9 cellular contexts compared by ENCODE assay signal in genomic region chr13:110126391-110126961, GRCh38.
DNase-seq lines count a peak whose midpoint lies in the region; ATAC-seq, FAIRE-seq and TF ChIP-seq lines count a peak whose summit lies in the region.
"Had no signal": no experiment of that assay in that cellular context is flagged by ENCODE, and none has a peak within 500 bp of the region (broad histone marks: within the 10 kb centered on the region; RNA-seq: fewer than 3 reads in every experiment).

No MANE protein-coding gene starts in this region.

- peak; percentile 81 for ATAC-seq in body of pancreas
- no peak for ATAC-seq in natural killer cell treated with Interleukin-12 subunit alpha and Interleukin-12 subunit beta and Interleukin-15 and Interleukin-18, amount 100 ng/mL, for 72 hours
- no peak for ATAC-seq in HG03378 (IDR thresholded peaks at IDR 0.05; ENCODE audit: unreplicated experiment)

- H3K27ac ChIP-seq in HUES6 (ENCODE audit: low read depth, low read length) (peak overlapping the region; percentile 70; the same call in 1 of the 2 replicates), body of pancreas (peak overlapping the region in 3 of 4 donors; percentile 43 to 71 (median 68)), keratinocyte (ENCODE audit: control insufficient read depth, insufficient read depth, low read length) (peak overlapping the region; percentile 82)

- H3K4me1 ChIP-seq in HUES6 (ENCODE audit: control insufficient read depth, insufficient read depth, low read length) (peaks cover 42% of the 10 kb centered on the region), body of pancreas (no peaks in the 10 kb centered on the region), keratinocyte (ENCODE audit: control insufficient read depth, extremely low read depth, insufficient read depth, low read length) (peaks cover 41% of the 10 kb centered on the region)

- no peaks in the 10 kb centered on the region for H3K9me1 ChIP-seq in keratinocyte (ENCODE audit: control insufficient read depth, extremely low read depth, insufficient read depth, low read length)

- no peaks in the 10 kb centered on the region for H4K20me1 ChIP-seq in keratinocyte (ENCODE audit: control insufficient read depth, extremely low read depth, insufficient read depth, low read length)

- no peaks in the 10 kb centered on the region for H3K79me2 ChIP-seq in keratinocyte (ENCODE audit: control insufficient read depth, insufficient read depth, low read length)

- no peak for TF ChIP-seq CTCF in body of pancreas (IDR thresholded peaks at IDR 0.05)
- no peak for TF ChIP-seq CTCF in keratinocyte (optimal IDR thresholded peaks at IDR 0.05 in 1 of 3, IDR thresholded peaks at IDR 0.05 in 1 of 3, conservative IDR thresholded peaks at IDR 0.05 in 1 of 3; ENCODE audit: extremely low read depth in 1 of 3, insufficient read depth in 2 of 3, low read length in 3 of 3)

- H3K36me3 Mint-ChIP-seq in natural killer cell treated with Interleukin-12 subunit alpha and Interleukin-12 subunit beta and Interleukin-15 and Interleukin-18, amount 100 ng/mL, for 72 hours: no peaks in the 10 kb centered on the region

- H3K4me2 ChIP-seq in keratinocyte (ENCODE audit: control insufficient read depth, extremely low read depth, insufficient read depth, low read depth, low read length): peak overlapping the region; percentile 74

- no peak for TF ChIP-seq POLR2A in body of pancreas (IDR thresholded peaks at IDR 0.05)

- no peaks in the 10 kb centered on the region for H3K9me3 Mint-ChIP-seq in natural killer cell treated with Interleukin-12 subunit alpha and Interleukin-12 subunit beta and Interleukin-15 and Interleukin-18, amount 100 ng/mL, for 72 hours

- H3K4me3 ChIP-seq in HUES6 (ENCODE audit: low read depth, low read length): no peak overlapping the region
- H3K4me3 ChIP-seq in body of pancreas: no peak overlapping the region
- peak overlapping the region in 2 of 3 experiments; percentile 13 to 15 for H3K4me3 ChIP-seq in keratinocyte (ENCODE audit: control insufficient read depth in 2 of 3, extremely low read depth in 1 of 3, insufficient read depth in 2 of 3, low read depth in 1 of 3, low read length in 3 of 3)

- peak overlapping the region; percentile 66 for H2AFZ ChIP-seq in keratinocyte (ENCODE audit: control insufficient read depth, low read length)

- no peaks in the 10 kb centered on the region for H3K27me3 ChIP-seq in HUES6 (ENCODE audit: control insufficient read depth, insufficient read depth, low read length)
- no peaks in the 10 kb centered on the region for H3K27me3 ChIP-seq in body of pancreas
- H3K27me3 ChIP-seq in keratinocyte (ENCODE audit: control insufficient read depth, extremely low read depth, insufficient read depth, low read length): no peaks in the 10 kb centered on the region

- 10 to 17% methylated on average over 12 of the region's 12 CpGs for WGBS in body of pancreas, 2 donors

- no peak overlapping the region for H3K4me3 Mint-ChIP-seq in natural killer cell treated with Interleukin-12 subunit alpha and Interleukin-12 subunit beta and Interleukin-15 and Interleukin-18, amount 100 ng/mL, for 72 hours

- H3K36me3 ChIP-seq in HUES6 (ENCODE audit: control insufficient read depth, insufficient read depth, low read length): no peaks in the 10 kb centered on the region
- no peaks in the 10 kb centered on the region for H3K36me3 ChIP-seq in body of pancreas (replicated peaks in 1 of 2; ENCODE audit: insufficient read depth in 1 of 2, low read depth in 2 of 2)
- no peaks in the 10 kb centered on the region for H3K36me3 ChIP-seq in keratinocyte (ENCODE audit: control insufficient read depth in 2 of 2, extremely low read depth in 1 of 2, insufficient read depth in 2 of 2, low read length in 2 of 2)

- H3K9ac ChIP-seq in HUES6 (ENCODE audit: low read length): peak overlapping the region; percentile 68
- H3K9ac ChIP-seq in keratinocyte (ENCODE audit: control insufficient read depth, extremely low read depth, insufficient read depth, low read length): peak overlapping the region; percentile 73

- dilution Hi-C loops in keratinocyte (cut with MboI; ENCODE audit: extremely low pct_ligation_motif_present, low sequenced_read_pairs): no loop called here

- peak in 1 of 4 donors; percentile 34 for DNase-seq in body of pancreas
- DNase-seq in keratinocyte (ENCODE audit: low read depth, low spot score): peak; percentile 75
- peak; percentile 57 for DNase-seq in superior temporal gyrus (ENCODE audit: extremely low spot score)
- no peak for DNase-seq in natural killer cell treated with Interleukin-12 subunit alpha and Interleukin-12 subunit beta and Interleukin-15 and Interleukin-18, amount 100 ng/mL, for 72 hours (ENCODE audit: low spot score)
- DNase-seq in stimulated activated CD4-positive, alpha-beta T cell treated with anti-CD3 and anti-CD28 coated beads, Interleukin-4, amount 100 ng/mL, for 1 hour: no peak
- no peak for DNase-seq in NCI-H82 (lab: John Stamatoyannopoulos, UW)
- DNase-seq: NCI-H1694 treated with DMSO at 0.1 percent for 48 hours had no signal

- H3K4me1 Mint-ChIP-seq in natural killer cell treated with Interleukin-12 subunit alpha and Interleukin-12 subunit beta and Interleukin-15 and Interleukin-18, amount 100 ng/mL, for 72 hours (ENCODE audit: low read depth in 2 of 2): peaks cover 0 to 3% of the 10 kb centered on the region in 2 donors

- intact Hi-C loops in body of pancreas (cut with DNase I): loop anchor here (10.0 kb wide), 1 partner anchor 1162 kb away; no protein-coding TSS in a partner anchor

- no peak overlapping the region for H3K27ac Mint-ChIP-seq in natural killer cell treated with Interleukin-12 subunit alpha and Interleukin-12 subunit beta and Interleukin-15 and Interleukin-18, amount 100 ng/mL, for 72 hours

- H3K27me3 Mint-ChIP-seq in natural killer cell treated with Interleukin-12 subunit alpha and Interleukin-12 subunit beta and Interleukin-15 and Interleukin-18, amount 100 ng/mL, for 72 hours: peaks cover 24 to 31% of the 10 kb centered on the region in 2 donors

- peak; percentile 97 for FAIRE-seq in keratinocyte (lab: Jason Lieb, UNC)

- H3K9me3 ChIP-seq in HUES6 (ENCODE audit: control insufficient read depth, insufficient read depth, low read depth, low read length) (no peaks in the 10 kb centered on the region; the same call in 1 of the 2 replicates), body of pancreas (no peaks in the 10 kb centered on the region), keratinocyte (ENCODE audit: control insufficient read depth, low read depth, low read length) (no peaks in the 10 kb centered on the region)

Comparison
In these comparisons a context has a peak if more than half of its experiments do, and no peak if none do; other contexts are left out.
1. H3K4me3 ChIP-seq: peak in keratinocyte (2 of 3); none in HUES6 (single experiment) and body of pancreas (0 of 2).
2. DNase-seq: peak in keratinocyte (single experiment) and superior temporal gyrus (single experiment); none in natural killer cell treated with Interleukin-12 subunit alpha and Interleukin-12 subunit beta and Interleukin-15 and Interleukin-18, amount 100 ng/mL, for 72 hours (single experiment), stimulated activated CD4-positive, alpha-beta T cell treated with anti-CD3 and anti-CD28 coated beads, Interleukin-4, amount 100 ng/mL, for 1 hour (single experiment) and NCI-H82 (single experiment).
3. Peak in every context shown above with its lines, with median percentiles within 50 percentile points of each other: H3K27ac ChIP-seq.